Comparison of ENCODE assay signal across 8 cellular contexts in genomic region chr1:223845810-223846667, GRCh38. TPM values are rescaled to one million over a fixed set of nuclear protein-coding genes. Genes with fewer than 3 reads are reported as not detected.
A peak's percentile ranks its signal among the peaks of the same experiment; 100 is the strongest.
DNase-seq lines count a peak whose midpoint lies in the region; TF ChIP-seq lines count a peak whose summit lies in the region.

A gene with protein sequence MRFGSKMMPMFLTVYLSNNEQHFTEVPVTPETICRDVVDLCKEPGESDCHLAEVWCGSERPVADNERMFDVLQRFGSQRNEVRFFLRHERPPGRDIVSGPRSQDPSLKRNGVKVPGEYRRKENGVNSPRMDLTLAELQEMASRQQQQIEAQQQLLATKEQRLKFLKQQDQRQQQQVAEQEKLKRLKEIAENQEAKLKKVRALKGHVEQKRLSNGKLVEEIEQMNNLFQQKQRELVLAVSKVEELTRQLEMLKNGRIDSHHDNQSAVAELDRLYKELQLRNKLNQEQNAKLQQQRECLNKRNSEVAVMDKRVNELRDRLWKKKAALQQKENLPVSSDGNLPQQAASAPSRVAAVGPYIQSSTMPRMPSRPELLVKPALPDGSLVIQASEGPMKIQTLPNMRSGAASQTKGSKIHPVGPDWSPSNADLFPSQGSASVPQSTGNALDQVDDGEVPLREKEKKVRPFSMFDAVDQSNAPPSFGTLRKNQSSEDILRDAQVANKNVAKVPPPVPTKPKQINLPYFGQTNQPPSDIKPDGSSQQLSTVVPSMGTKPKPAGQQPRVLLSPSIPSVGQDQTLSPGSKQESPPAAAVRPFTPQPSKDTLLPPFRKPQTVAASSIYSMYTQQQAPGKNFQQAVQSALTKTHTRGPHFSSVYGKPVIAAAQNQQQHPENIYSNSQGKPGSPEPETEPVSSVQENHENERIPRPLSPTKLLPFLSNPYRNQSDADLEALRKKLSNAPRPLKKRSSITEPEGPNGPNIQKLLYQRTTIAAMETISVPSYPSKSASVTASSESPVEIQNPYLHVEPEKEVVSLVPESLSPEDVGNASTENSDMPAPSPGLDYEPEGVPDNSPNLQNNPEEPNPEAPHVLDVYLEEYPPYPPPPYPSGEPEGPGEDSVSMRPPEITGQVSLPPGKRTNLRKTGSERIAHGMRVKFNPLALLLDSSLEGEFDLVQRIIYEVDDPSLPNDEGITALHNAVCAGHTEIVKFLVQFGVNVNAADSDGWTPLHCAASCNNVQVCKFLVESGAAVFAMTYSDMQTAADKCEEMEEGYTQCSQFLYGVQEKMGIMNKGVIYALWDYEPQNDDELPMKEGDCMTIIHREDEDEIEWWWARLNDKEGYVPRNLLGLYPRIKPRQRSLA (minus strand): TSS chr1:223845947. CDS start chr1:223845680, 267 bp downstream.

- in situ Hi-C loops in G401 (cut with HindIII; ENCODE audit: low sequenced_read_pairs) = no loop called here

- H3K4me3 Mint-ChIP-seq in nephron progenitor cell = peak within 1 kb of the TSS; percentile 93

- no peaks in the 10 kb centered on the region for H3K27me3 ChIP-seq in stomach

- H3K27ac Mint-ChIP-seq in nephron progenitor cell = peak within 1 kb of the TSS; percentile 99

- peak; percentile 71 for TF ChIP-seq CTCF in fibroblast of the aortic adventitia (IDR thresholded peaks at IDR 0.05; ENCODE audit: insufficient read depth, low read length)
- peak; percentile 55 for TF ChIP-seq CTCF in nephron progenitor cell (IDR thresholded peaks at IDR 0.05)
- peak in 5 of 7 experiments; percentile 42 to 75 (median 68) for TF ChIP-seq CTCF in stomach (IDR thresholded peaks at IDR 0.05)

- H3K27me3 Mint-ChIP-seq in nephron progenitor cell (ENCODE audit: low read depth, poor library complexity) = peaks cover 5% of the 10 kb centered on the region

- H3K36me3 Mint-ChIP-seq in nephron progenitor cell (ENCODE audit: low read depth) = peaks cover 5% of the 10 kb centered on the region

- H3K9me3 Mint-ChIP-seq in nephron progenitor cell = peaks cover 4% of the 10 kb centered on the region

- TF ChIP-seq EP300 in stomach (IDR thresholded peaks at IDR 0.05) = no peak

- DNase-seq in G401 (ENCODE audit: low spot score) = peak; percentile 79
- peak; percentile 81 for DNase-seq in GOT3 (lab: John Stamatoyannopoulos, UW)
- peak; percentile 83 for DNase-seq in LHCN-M2 (ENCODE audit: low read depth)
- DNase-seq in SHP77 (lab: John Stamatoyannopoulos, UW) = peak; percentile 73 to 84
- DNase-seq in activated effector memory CD4-positive, alpha-beta T cell treated with Interleukin-2 at 50 U/mL for 16 hours = peak; percentile 82
- peak; percentile 87 for DNase-seq in fibroblast of the aortic adventitia (ENCODE audit: low read depth)
- peak; percentile 90 for DNase-seq in nephron progenitor cell
- DNase-seq in stomach = peak; percentile 92

- peaks cover 30 to 51% (median 42%) of the 10 kb centered on the region in 4 donors for H3K4me1 ChIP-seq in stomach

- H3K9me3 ChIP-seq in stomach = no peaks in the 10 kb centered on the region

- peak within 1 kb of the TSS; percentile 80 for H3K4me3 ChIP-seq in fibroblast of the aortic adventitia (ENCODE audit: low read depth, low read length)
- peak within 1 kb of the TSS; percentile 82 to 97 (median 91) for H3K4me3 ChIP-seq in stomach

- WGBS in stomach, 5 donors = 0 to 1% (median 1%) methylated on average over 44 to 104 of the region's 107 CpGs

- peak in 2 of 4 donors; percentile 59 for TF ChIP-seq POLR2A in stomach (IDR thresholded peaks at IDR 0.05)

- H3K4me1 Mint-ChIP-seq in nephron progenitor cell = peaks cover 25% of the 10 kb centered on the region

- no peaks in the 10 kb centered on the region for H3K36me3 ChIP-seq in stomach

- peak within 1 kb of the TSS; percentile 97 to 100 (median 99) for H3K27ac ChIP-seq in stomach

- intact Hi-C loops in stomach (cut with DNase I; ENCODE audit: low total_unique reads) = no loop called here

RNA-seq across cellular contexts. Expression of the gene that starts here (rescaled TPM):
- total RNA-seq in G401 (2014; rRNA removed; shearing (Covaris generic)) = 57.6 and 114 TPM in 2 replicates
- total RNA-seq in LHCN-M2 (2014; rRNA removed) (28.5 and 35.1 TPM in 2 replicates), fibroblast of the aortic adventitia (ENCODE audit: low replicate concordance) (32.7 and 66.9 TPM in 2 replicates), stomach (100 to 1,000 TPM in 1 of 5 donors, 10 to 100 TPM in 4; 28.1 to 157 (median 51.9) TPM)
- polyA plus RNA-seq in LHCN-M2 (2012) = 10.2 TPM
- polyA plus RNA-seq in stomach = 10 to 100 TPM in 1 of 3 donors, 1 to 10 TPM in 2; 6.9 to 11.6 (median 8.8) TPM

Comparison
In these comparisons a context has a peak if more than half of its experiments do, and no peak if none do; other contexts are left out.
1. Peak in every context shown above with its lines: DNase-seq, H3K4me3 ChIP-seq and H3K27ac ChIP-seq.